Comparison of ENCODE assay signal across 9 cellular contexts in the genomic region with DNA sequence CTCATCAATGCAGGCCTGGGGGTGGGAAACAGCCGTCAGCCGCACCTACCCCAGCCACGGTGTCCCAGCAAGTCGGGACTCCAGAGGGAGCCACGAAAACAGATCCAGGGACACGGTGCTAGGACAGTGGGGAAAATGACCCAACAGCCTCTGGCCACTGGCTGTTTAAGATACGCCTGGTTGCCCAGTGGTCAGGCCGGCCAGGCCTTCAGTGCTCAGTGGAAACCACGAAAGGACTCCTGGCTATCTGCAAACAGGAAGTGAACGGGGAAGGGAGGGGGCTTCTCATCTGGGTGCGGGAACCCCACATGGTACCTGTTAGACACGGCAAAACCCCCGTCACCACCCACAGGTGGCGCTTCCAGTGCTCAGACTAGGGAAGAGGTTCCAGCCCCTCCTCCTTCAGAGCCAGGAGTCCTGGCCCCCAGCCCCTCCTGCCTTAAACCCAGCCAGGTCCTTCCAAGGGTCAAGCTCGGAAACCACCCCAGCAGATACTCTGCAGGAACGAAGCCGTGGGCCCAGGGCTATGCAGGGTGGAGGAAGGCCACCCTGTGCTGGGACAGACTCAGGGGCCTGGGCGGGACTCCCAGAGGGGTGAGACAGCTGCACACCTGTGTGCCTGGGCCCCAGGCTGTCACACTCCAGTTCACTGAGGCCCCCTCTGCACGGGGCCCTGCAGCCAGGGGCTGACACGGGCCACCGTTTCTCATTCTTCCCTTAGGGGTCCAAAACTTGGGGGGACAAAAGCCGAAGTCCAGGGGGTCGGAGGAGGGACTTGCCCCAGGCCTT. TPM values are rescaled to one million over a fixed set of nuclear protein-coding genes. Genes with fewer than 3 reads are reported as not detected.
DNase-seq lines count a peak whose midpoint lies in the region; TF ChIP-seq lines count a peak whose summit lies in the region.
"Had no signal": no experiment of that assay in that cellular context is flagged by ENCODE, and none has a peak within 500 bp of the region (broad histone marks: within the 10 kb centered on the region; RNA-seq: fewer than 3 reads in every experiment).

No MANE protein-coding gene starts in this region.

- peak overlapping the region; percentile 2 for H4K91ac ChIP-seq in mesenchymal stem cell (ENCODE audit: low read length)

- H2BK12ac ChIP-seq in mesenchymal stem cell (ENCODE audit: low read length in 2 of 2) = peak overlapping the region in 1 of 2 experiments; percentile 29

- H3K23ac ChIP-seq in mesenchymal stem cell (ENCODE audit: low read length in 2 of 2) = no peak overlapping the region

- H3K27me3 ChIP-seq in mesenchymal stem cell (ENCODE audit: control insufficient read depth in 1 of 2, insufficient read depth in 1 of 2, low read length in 2 of 2) = no peaks in the 10 kb centered on the region
- no peaks in the 10 kb centered on the region for H3K27me3 ChIP-seq in tibial artery

- no peak overlapping the region for H3K14ac ChIP-seq in mesenchymal stem cell (ENCODE audit: low read length in 2 of 2)

- H3K4me2 ChIP-seq in mesenchymal stem cell (ENCODE audit: low read length, poor library complexity, severe bottlenecking) = peak overlapping the region; percentile 39

- intact Hi-C loops in tibial artery (cut with DNase I; ENCODE audit: low total_unique reads) = no loop called here

- H3K4ac ChIP-seq in mesenchymal stem cell (ENCODE audit: low read depth in 1 of 2, low read length in 2 of 2) = no peak overlapping the region

- no peak for TF ChIP-seq CTCF in tibial artery (IDR thresholded peaks at IDR 0.05)

- H3K18ac ChIP-seq in mesenchymal stem cell (ENCODE audit: low read depth in 1 of 2, low read length in 2 of 2) = peak overlapping the region in 1 of 2 experiments; percentile 33

- no peak overlapping the region for H2AFZ ChIP-seq in mesenchymal stem cell (ENCODE audit: low read depth, low read length)

- WGBS in mesenchymal stem cell = 82% methylated on average over 21 of the region's 23 CpGs

- H2BK15ac ChIP-seq in mesenchymal stem cell (ENCODE audit: low read depth, poor library complexity, severe bottlenecking) = peak overlapping the region; percentile 13

- peak overlapping the region; percentile 100 for H3K9ac ChIP-seq in mesenchymal stem cell (ENCODE audit: low read length)

- H3K4me3 ChIP-seq in mesenchymal stem cell (ENCODE audit: insufficient read depth in 1 of 2, low read depth in 1 of 2, low read length in 2 of 2) (no peak overlapping the region), tibial artery (peak overlapping the region; percentile 1 to 25)

- H3K9me3 ChIP-seq in mesenchymal stem cell (ENCODE audit: control insufficient read depth, low read length) (no peaks in the 10 kb centered on the region), tibial artery (no peaks in the 10 kb centered on the region)

- no peak overlapping the region for H2BK120ac ChIP-seq in mesenchymal stem cell (ENCODE audit: low read depth, low read length)

- peaks cover 46% of the 10 kb centered on the region for H3K4me1 ChIP-seq in mesenchymal stem cell (ENCODE audit: control insufficient read depth, insufficient read depth, low read depth, low read length)
- H3K4me1 ChIP-seq in tibial artery = peaks cover 0 to 58% (median 49%) of the 10 kb centered on the region in 4 donors

- H3K79me1 ChIP-seq in mesenchymal stem cell (replicated peaks; ENCODE audit: low read length, poor library complexity, severe bottlenecking) = peaks cover 36% of the 10 kb centered on the region

- peak overlapping the region; percentile 50 for H2AK5ac ChIP-seq in mesenchymal stem cell (ENCODE audit: low read length, severe bottlenecking)

- H3K36me3 ChIP-seq in mesenchymal stem cell (ENCODE audit: control insufficient read depth in 1 of 2, insufficient read depth in 2 of 2, low read depth in 1 of 2, low read length in 2 of 2) (peaks cover 30 to 52% of the 10 kb centered on the region in 2 experiments), tibial artery (peaks cover 5 to 40% (median 13%) of the 10 kb centered on the region in 3 donors)

- peak overlapping the region; percentile 27 for H4K8ac ChIP-seq in mesenchymal stem cell (ENCODE audit: low read length)

- H2BK5ac ChIP-seq in mesenchymal stem cell (ENCODE audit: low read depth, low read length, poor library complexity, severe bottlenecking) = peak overlapping the region; percentile 46

- H3K27ac ChIP-seq in cingulate gyrus (ENCODE audit: low read depth, low read length) (peak overlapping the region; percentile 54), mesenchymal stem cell (ENCODE audit: low read length, poor library complexity, severe bottlenecking) (peak overlapping the region; percentile 75), tibial artery (peak overlapping the region; percentile 88 to 92)

- DNase-seq in HK-2 (ENCODE audit: unreplicated experiment) (peak; percentile 67), mesenchymal stem cell (no peak), tibial artery (no peak), LoVo (ENCODE audit: low spot score) (no peak), globus pallidus (ENCODE audit: low spot score) (no peak)
- DNase-seq in NK-92 treated with Interleukin-12 subunit alpha and Interleukin-12 subunit beta, amount 100 ng/mL, for 24 hours (lab: John Stamatoyannopoulos, UW) = no peak
- no peak for DNase-seq in central memory CD4-positive, alpha-beta T cell
- DNase-seq: stimulated activated CD4-positive, alpha-beta T cell treated with anti-CD3 and anti-CD28 coated beads, Interleukin-15, amount 100 ng/mL, for 24 hours had no signal

RNA-seq across cellular contexts. Expression of a gene that starts 4.5 kb away (rescaled TPM):
- polyA plus RNA-seq in mesenchymal stem cell (2013, experiment 1 of 2) = 83.1 TPM
- 80.0 TPM for polyA plus RNA-seq in mesenchymal stem cell (2013, experiment 2 of 2)

RNA-seq across cellular contexts. Expression of a gene that starts 36.0 kb away (rescaled TPM):
- polyA plus RNA-seq in mesenchymal stem cell (2013, experiment 1 of 2) = 1.2 TPM
- polyA plus RNA-seq in mesenchymal stem cell (2013, experiment 2 of 2) = 0.99 TPM

RNA-seq across cellular contexts. Expression of a gene that starts 37.3 kb away (rescaled TPM):
- 5.2 TPM for polyA plus RNA-seq in mesenchymal stem cell (2013, experiment 1 of 2)
- 4.9 TPM for polyA plus RNA-seq in mesenchymal stem cell (2013, experiment 2 of 2)

RNA-seq across cellular contexts. Expression of a gene that starts 44.6 kb away (rescaled TPM):
- 0.18 TPM for polyA plus RNA-seq in mesenchymal stem cell (2013, experiment 1 of 2)
- 0.18 TPM for polyA plus RNA-seq in mesenchymal stem cell (2013, experiment 2 of 2)

RNA-seq across cellular contexts. Expression of a gene that starts 50.0 kb away (rescaled TPM):
- polyA plus RNA-seq in mesenchymal stem cell (2013, experiment 1 of 2) = 5.1 TPM
- polyA plus RNA-seq in mesenchymal stem cell (2013, experiment 2 of 2) = 5.3 TPM

Comparison
In these comparisons a context has a peak if more than half of its experiments do, and no peak if none do; other contexts are left out.
1. H3K4me3 ChIP-seq: peak in tibial artery (2 of 2); none in mesenchymal stem cell (0 of 2).
2. Peak in every context shown above with its lines, with median percentiles within 50 percentile points of each other: H3K27ac ChIP-seq.